In genomic region chr12:117277875-117278274, GRCh38 we compare ENCODE assay signal across 26 cellular contexts.
"Had no signal": no experiment of that assay in that cellular context is flagged by ENCODE, and none has a peak within 500 bp of the region (broad histone marks: within the 10 kb centered on the region; RNA-seq: fewer than 3 reads in every experiment).

No MANE protein-coding gene starts in this region.

- H3K4me1 ChIP-seq: SJCRH30 had no signal

- H3K27me3 ChIP-seq: SJCRH30 had no signal

- H3K9me3 Mint-ChIP-seq: activated CD8-positive, alpha-beta T cell treated with anti-CD3 and anti-CD28 coated beads for 36 hours; activated naive CD4-positive, alpha-beta T cell treated with anti-CD3 and anti-CD28 coated beads, Interleukin-2, amount 50 U/mL, for 72 hours; activated naive CD8-positive, alpha-beta T cell treated with anti-CD3 and anti-CD28 coated beads, Interleukin-2, amount 50 U/mL, for 24 hours; central memory CD8-positive, alpha-beta T cell had no signal

- H3K9me2 ChIP-seq: SK-N-SH had no signal

- H3K9ac ChIP-seq: SK-N-SH had no signal

- H3K27ac ChIP-seq: RWPE1, SJCRH30, VCaP had no signal

- H3K4me3 ChIP-seq: SJCRH30 had no signal

- H3K27ac Mint-ChIP-seq: activated CD4-positive, alpha-beta T cell treated with anti-CD3 and anti-CD28 coated beads for 36 hours; activated CD8-positive, alpha-beta T cell treated with anti-CD3 and anti-CD28 coated beads for 36 hours; activated naive CD8-positive, alpha-beta T cell treated with anti-CD3 and anti-CD28 coated beads, Interleukin-2, amount 50 U/mL, for 24 hours; brain had no signal

- H3K4me1 Mint-ChIP-seq: activated CD4-positive, alpha-beta T cell treated with anti-CD3 and anti-CD28 coated beads for 36 hours; activated naive CD8-positive, alpha-beta T cell treated with anti-CD3 and anti-CD28 coated beads, Interleukin-2, amount 50 U/mL, for 24 hours; central memory CD8-positive, alpha-beta T cell had no signal

- ATAC-seq: activated CD4-positive, alpha-beta T cell treated with anti-CD3 and anti-CD28 coated beads for 36 hours; activated CD8-positive, alpha-beta T cell treated with anti-CD3 and anti-CD28 coated beads for 36 hours; activated naive CD4-positive, alpha-beta T cell treated with anti-CD3 and anti-CD28 coated beads, Interleukin-2, amount 50 U/mL, for 72 hours; activated naive CD8-positive, alpha-beta T cell treated with anti-CD3 and anti-CD28 coated beads, Interleukin-2, amount 50 U/mL, for 24 hours; Panc1 had no signal

- H3K9me3 ChIP-seq: SJCRH30, SK-N-SH had no signal

- H3K36me3 Mint-ChIP-seq: activated naive CD4-positive, alpha-beta T cell treated with anti-CD3 and anti-CD28 coated beads, Interleukin-2, amount 50 U/mL, for 72 hours; brain had no signal

- FAIRE-seq: astrocyte had no signal

- DNase-seq: activated CD4-positive, alpha-beta T cell treated with anti-CD3 and anti-CD28 coated beads for 36 hours; activated CD8-positive, alpha-beta memory T cell treated with anti-CD3 and anti-CD28 coated beads, Interleukin-2, amount 50 U/mL, for 4 hours; activated CD8-positive, alpha-beta T cell treated with anti-CD3 and anti-CD28 coated beads for 36 hours; activated naive CD4-positive, alpha-beta T cell treated with Interleukin-2 at 50 U/mL for 16 hours; activated naive CD8-positive, alpha-beta T cell treated with anti-CD3 and anti-CD28 coated beads, Interleukin-2, amount 50 U/mL, for 24 hours; activated T-cell treated with anti-CD3 and anti-CD28 coated beads, Interleukin-2, amount 50 U/mL, for 1 hour; amygdala; KG1; NCI-H1092; NCI-H1417; NCI-H2171; NCI-H2227 treated with DMSO at 0.1 percent for 48 hours; NCI-H446 treated with DMSO at 0.1 percent for 48 hours; NCI-H524 treated with DMSO at 0.1 percent for 48 hours; NCI-H82; Right ventricle myocardium superior; SJCRH30; SK-N-SH; T-helper 1 cell had no signal

- H3K4me3 Mint-ChIP-seq: activated CD4-positive, alpha-beta T cell treated with anti-CD3 and anti-CD28 coated beads for 36 hours; activated CD8-positive, alpha-beta T cell treated with anti-CD3 and anti-CD28 coated beads for 36 hours; activated naive CD8-positive, alpha-beta T cell treated with anti-CD3 and anti-CD28 coated beads, Interleukin-2, amount 50 U/mL, for 24 hours; brain; central memory CD8-positive, alpha-beta T cell had no signal

- H3K4me2 ChIP-seq: SK-N-SH had no signal
